ENCODE assay signal across 20 cellular contexts in genomic region chr1:28197682-28198415, GRCh38. TPM values are rescaled to one million over a fixed set of nuclear protein-coding genes. Genes with fewer than 3 reads are reported as not detected.
DNase-seq lines count a peak whose midpoint lies in the region; ATAC-seq and TF ChIP-seq lines count a peak whose summit lies in the region.
"Had no signal": no experiment of that assay in that cellular context is flagged by ENCODE, and none has a peak within 500 bp of the region (broad histone marks: within the 10 kb centered on the region; RNA-seq: fewer than 3 reads in every experiment).

No MANE protein-coding gene starts in this region.

- H3K9me3 ChIP-seq in mammary epithelial cell (replicated peaks; ENCODE audit: insufficient read depth, low read length) (no peaks in the 10 kb centered on the region), psoas muscle (no peaks in the 10 kb centered on the region)
- H3K9me3 ChIP-seq: gastrocnemius medialis, upper lobe of left lung had no signal

- peaks cover 42% of the 10 kb centered on the region for H3K4me1 ChIP-seq in mammary epithelial cell (ENCODE audit: insufficient read depth, low read length)
- H3K4me1 ChIP-seq in psoas muscle, result no peaks in the 10 kb centered on the region
- H3K4me1 ChIP-seq: gastrocnemius medialis had no signal

- H3K9ac ChIP-seq in mammary epithelial cell (ENCODE audit: insufficient read depth, low read length), result no peak overlapping the region

- no TSS peak for BruUV-seq in mammary epithelial cell (replicated peaks; lab: Mats Ljungman, UMichigan)

- CTCF ChIA-PET in mammary epithelial cell (lab: Charles Lee; ENCODE audit: low non-redundant PET), result interaction anchor here (0.9 kb wide), 1 partner anchor 106 kb away, joined by 4 read pairs; no protein-coding TSS in a partner anchor

- H3K27ac ChIP-seq in mammary epithelial cell (ENCODE audit: insufficient read depth, low read depth, low read length) (peak overlapping the region; percentile 29), psoas muscle (no peak overlapping the region)
- H3K27ac ChIP-seq: gastrocnemius medialis, upper lobe of left lung had no signal

- dilution Hi-C loops in mammary epithelial cell (cut with HindIII; ENCODE audit: low sequenced_read_pairs), result loop anchor here (5.0 kb wide), 2 partner anchors 36 to 66 kb away; no protein-coding TSS in a partner anchor

- TF ChIP-seq CTCF in mammary epithelial cell (conservative IDR thresholded peaks at IDR 0.05 in 1 of 2, IDR thresholded peaks at IDR 0.05 in 1 of 2; ENCODE audit: extremely low read depth in 1 of 2, insufficient read depth in 1 of 2, low read depth in 1 of 2, low read length in 2 of 2) (no peak), psoas muscle (IDR thresholded peaks at IDR 0.05) (no peak)

- H3K27me3 Mint-ChIP-seq in natural killer cell treated with Interleukin-12 subunit alpha and Interleukin-12 subunit beta and Interleukin-15 and Interleukin-18, amount 100 ng/mL, for 72 hours, result no peaks in the 10 kb centered on the region
- H3K27me3 Mint-ChIP-seq: activated B cell treated with CpG ODN at 0.5 μM for 24 hours had no signal

- peaks cover 50 to 52% of the 10 kb centered on the region in 2 donors for H3K4me1 Mint-ChIP-seq in natural killer cell treated with Interleukin-12 subunit alpha and Interleukin-12 subunit beta and Interleukin-15 and Interleukin-18, amount 100 ng/mL, for 72 hours (ENCODE audit: low read depth in 2 of 2)

- peak overlapping the region; percentile 26 for H3K4me3 Mint-ChIP-seq in natural killer cell treated with Interleukin-12 subunit alpha and Interleukin-12 subunit beta and Interleukin-15 and Interleukin-18, amount 100 ng/mL, for 72 hours
- H3K4me3 Mint-ChIP-seq: activated B cell treated with CpG ODN at 0.5 μM for 24 hours, brain had no signal

- intact Hi-C loops in mammary epithelial cell (cut with micrococcal nuclease) (loop anchor here (1.0 to 2.0 kb wide), 2 partner anchors 69 to 107 kb away; no protein-coding TSS in a partner anchor), psoas muscle (cut with DNase I) (no loop called here)

- H4K20me1 ChIP-seq in mammary epithelial cell (ENCODE audit: insufficient read depth, low read length), result no peaks in the 10 kb centered on the region

- peaks cover 3% of the 10 kb centered on the region for H3K9me3 Mint-ChIP-seq in natural killer cell treated with Interleukin-12 subunit alpha and Interleukin-12 subunit beta and Interleukin-15 and Interleukin-18, amount 100 ng/mL, for 72 hours
- H3K9me3 Mint-ChIP-seq: activated B cell treated with CpG ODN at 0.5 μM for 24 hours, brain had no signal

- peak overlapping the region; percentile 22 for H2AFZ ChIP-seq in mammary epithelial cell (ENCODE audit: low read depth, low read length)

- 88% methylated on average over 11 of the region's 12 CpGs for WGBS in mammary epithelial cell (ENCODE audit: low coverage, missing lambda C conversion rate)
- 88 to 93% (median 89%) methylated on average over 12 of the region's 12 CpGs for WGBS in psoas muscle, 3 donors

- no peak for ATAC-seq in natural killer cell treated with Interleukin-12 subunit alpha and Interleukin-12 subunit beta and Interleukin-15 and Interleukin-18, amount 100 ng/mL, for 72 hours
- no peak for ATAC-seq in psoas muscle
- ATAC-seq: gastrocnemius medialis had no signal

- H3K36me3 Mint-ChIP-seq in natural killer cell treated with Interleukin-12 subunit alpha and Interleukin-12 subunit beta and Interleukin-15 and Interleukin-18, amount 100 ng/mL, for 72 hours, result peaks cover 39% of the 10 kb centered on the region

- H3K36me3 ChIP-seq in mammary epithelial cell (ENCODE audit: insufficient read depth, low read length) (peaks cover 10% of the 10 kb centered on the region), psoas muscle (ENCODE audit: insufficient read depth in 1 of 2, low read depth in 1 of 2) (peaks cover 8 to 51% of the 10 kb centered on the region in 2 donors)

- H3K4me3 ChIP-seq in mammary epithelial cell (replicated peaks in 1 of 3; ENCODE audit: insufficient read depth in 1 of 3, low read depth in 2 of 3, low read length in 3 of 3) (no peak overlapping the region), psoas muscle (no peak overlapping the region)
- H3K4me3 ChIP-seq: gastrocnemius medialis, upper lobe of left lung had no signal

- H3K4me2 ChIP-seq in mammary epithelial cell (ENCODE audit: insufficient read depth, low read depth, low read length), result peak overlapping the region; percentile 59

- H3K27me3 ChIP-seq in mammary epithelial cell (ENCODE audit: insufficient read depth, low read length) (no peaks in the 10 kb centered on the region), psoas muscle (ENCODE audit: insufficient read depth in 3 of 3, low read length in 2 of 3) (no peaks in the 10 kb centered on the region)
- H3K27me3 ChIP-seq: gastrocnemius medialis, upper lobe of left lung had no signal

- DNase-seq in activated CD8-positive, alpha-beta memory T cell treated with anti-CD3 and anti-CD28 coated beads for 24 hours, result peak; percentile 54
- no peak for DNase-seq in activated CD8-positive, alpha-beta memory T cell treated with anti-CD3 and anti-CD28 coated beads, Interleukin-2, amount 50 U/mL, for 4 hours
- DNase-seq in M059J (ENCODE audit: low read depth) (peak; percentile 13), mammary epithelial cell (no peak), DMS79 treated with DMSO at 0.1 percent for 48 hours (lab: John Stamatoyannopoulos, UW) (no peak), cortex of kidney (lab: John Stamatoyannopoulos, UW) (no peak), psoas muscle (no peak)
- DNase-seq in natural killer cell treated with Interleukin-12 subunit alpha and Interleukin-12 subunit beta and Interleukin-15 and Interleukin-18, amount 100 ng/mL, for 72 hours (ENCODE audit: low spot score), result no peak
- DNase-seq: activated B cell treated with CpG ODN at 0.5 μM for 24 hours; activated naive CD4-positive, alpha-beta T cell treated with anti-CD3 and anti-CD28 coated beads, Interleukin-2, amount 50 U/mL, for 16 hours; CD8-positive, alpha-beta memory T cell; gastrocnemius medialis; left colon; NCI-H1048; NCI-H2081 treated with DMSO at 0.1 percent for 48 hours; NCI-H526 treated with DMSO at 0.1 percent for 48 hours; SIG-M5; upper lobe of left lung had no signal

- H3K27ac Mint-ChIP-seq in natural killer cell treated with Interleukin-12 subunit alpha and Interleukin-12 subunit beta and Interleukin-15 and Interleukin-18, amount 100 ng/mL, for 72 hours, result peak overlapping the region; percentile 93 to 99
- H3K27ac Mint-ChIP-seq: activated B cell treated with CpG ODN at 0.5 μM for 24 hours; T-helper 2 cell treated with Interferon-gamma antibody and Interleukin-4, amounts not matched to agents 5 μg/mL and 100 μg/mL, for 36 hours had no signal

- peaks cover 7% of the 10 kb centered on the region for H3K79me2 ChIP-seq in mammary epithelial cell (ENCODE audit: insufficient read depth, low read length)

- in situ Hi-C loops in mammary epithelial cell (cut with MboI; ENCODE audit: low sequenced_read_pairs in 2 of 2), result loop anchor here in 1 of 2 donors (5.0 kb wide), 1 partner anchor 106 kb away; no protein-coding TSS in a partner anchor

RNA-seq across cellular contexts. Expression of gene PTAFR, which starts 21.4 kb away (rescaled TPM):
- 0.07 and 0.47 TPM in 2 replicates for total RNA-seq in M059J (2014; rRNA removed; shearing (Covaris generic))
- total RNA-seq in mammary epithelial cell (10 to 100 TPM in 1 of 2 donors, 1 to 10 TPM in 1; 1.8 to 10.9 TPM), psoas muscle (1 to 10 TPM in 3 of 4 donors, under 1 TPM in 1; 0.92 to 1.4 (median 1.2) TPM)
- polyA plus RNA-seq in mammary epithelial cell (38.1 TPM), psoas muscle (under 1 TPM; 0.31 to 0.90 (median 0.49) TPM)
- polyA minus RNA-seq in mammary epithelial cell, result 25.8 TPM
- 1 to 10 TPM; 1.3 to 2.0 TPM for total RNA-seq in natural killer cell treated with Interleukin-12 subunit alpha and Interleukin-12 subunit beta and Interleukin-15 and Interleukin-18, amount 100 ng/mL, for 72 hours

RNA-seq across cellular contexts. Expression of gene DNAJC8, which starts 35.0 kb away (rescaled TPM):
- total RNA-seq in M059J (2014; rRNA removed; shearing (Covaris generic)), result 140 and 151 TPM in 2 replicates
- total RNA-seq in mammary epithelial cell, result 10 to 100 TPM; 36.0 to 68.9 TPM
- 55.0 TPM for polyA plus RNA-seq in mammary epithelial cell
- 24.7 TPM for polyA minus RNA-seq in mammary epithelial cell
- total RNA-seq in natural killer cell treated with Interleukin-12 subunit alpha and Interleukin-12 subunit beta and Interleukin-15 and Interleukin-18, amount 100 ng/mL, for 72 hours, result 100 to 1,000 TPM in 1 of 2 donors, 10 to 100 TPM in 1; 62.8 to 103 TPM
- 10 to 100 TPM; 46.6 to 64.0 (median 53.5) TPM for total RNA-seq in psoas muscle
- 100 to 1,000 TPM in 1 of 3 donors, 10 to 100 TPM in 2; 67.8 to 116 (median 85.5) TPM for polyA plus RNA-seq in psoas muscle

RNA-seq across cellular contexts. Expression of gene ATP5IF1, which starts 38.1 kb away (rescaled TPM):
- 323 and 496 TPM in 2 replicates for total RNA-seq in M059J (2014; rRNA removed; shearing (Covaris generic))
- total RNA-seq in mammary epithelial cell (100 to 1,000 TPM; 114 to 244 TPM), psoas muscle (100 to 1,000 TPM; 124 to 295 (median 217) TPM)
- polyA plus RNA-seq in mammary epithelial cell (399 TPM), psoas muscle (100 to 1,000 TPM; 125 to 332 (median 293) TPM)
- polyA minus RNA-seq in mammary epithelial cell, result 24.8 TPM
- 100 to 1,000 TPM; 112 to 125 TPM for total RNA-seq in natural killer cell treated with Interleukin-12 subunit alpha and Interleukin-12 subunit beta and Interleukin-15 and Interleukin-18, amount 100 ng/mL, for 72 hours

Comparison
In these comparisons a context has a peak if more than half of its experiments do, and no peak if none do; other contexts are left out.
1. DNase-seq: peak in activated CD8-positive, alpha-beta memory T cell treated with anti-CD3 and anti-CD28 coated beads for 24 hours (single experiment) and M059J (single experiment); none in activated CD8-positive, alpha-beta memory T cell treated with anti-CD3 and anti-CD28 coated beads, Interleukin-2, amount 50 U/mL, for 4 hours (single experiment), mammary epithelial cell (single experiment), natural killer cell treated with Interleukin-12 subunit alpha and Interleukin-12 subunit beta and Interleukin-15 and Interleukin-18, amount 100 ng/mL, for 72 hours (single experiment), DMS79 treated with DMSO at 0.1 percent for 48 hours (single experiment), cortex of kidney (single experiment) and psoas muscle (0 of 2).